Comparison of ENCODE assay signal across 8 cellular contexts in genomic region chr14:50665298-50665697, GRCh38. TPM values are rescaled to one million over a fixed set of nuclear protein-coding genes. Genes with fewer than 3 reads are reported as not detected.
A peak's percentile ranks its signal among the peaks of the same experiment; 100 is the strongest.
DNase-seq lines count a peak whose midpoint lies in the region; ATAC-seq, FAIRE-seq and TF ChIP-seq lines count a peak whose summit lies in the region.
"Not testable (repeated sequence)": the region's sequence is repeated elsewhere in the genome, so short reads cannot be mapped to it uniquely, and the experiment has no call there.

No MANE protein-coding gene starts in this region.

- CTCF ChIA-PET in Calu3 (lab: Charles Lee), result interaction anchor here (1.3 kb wide), 1 partner anchor 13 kb away, joined by 4 read pairs; no protein-coding TSS in a partner anchor
- CTCF ChIA-PET in K562 (lab: Yijun Ruan, JAX; ENCODE audit: low intra/inter-chr PET ratio), result not testable (repeated sequence)

- BruUV-seq in Calu3 (replicated peaks; lab: Mats Ljungman, UMichigan); K562 (replicated peaks; lab: Mats Ljungman, UMichigan): not testable (repeated sequence)

- H3K9ac ChIP-seq in K562 (ENCODE audit: insufficient read depth in 1 of 2, low read depth in 2 of 2, low read length in 2 of 2), result peak overlapping the region in 1 of 2 experiments; percentile 70; a peak in 2 of 4 replicates
- not testable (repeated sequence) for H3K9ac ChIP-seq in neural progenitor cell

- not testable (repeated sequence) for DNase-seq in Calu3; fibroblast of the aortic adventitia (ENCODE audit: low read depth); neural progenitor cell (ENCODE audit: low spot score); thoracic aorta (ENCODE audit: low spot score)
- DNase-seq in OCI-M1 (lab: John Stamatoyannopoulos, UW) (peak; percentile 68), K562 (ENCODE audit: extremely low read depth in 1 of 4, low spot score in 3 of 4) (peak in 1 of 4 experiments; percentile 40)

- not testable (repeated sequence) for H4K20me1 ChIP-seq in K562 (replicated peaks; ENCODE audit: control insufficient read depth, insufficient read depth, low read length)
- H4K20me1 ChIP-seq in neural progenitor cell (ENCODE audit: low read depth), result peaks cover 10% of the 10 kb centered on the region

- not testable (repeated sequence) for H3K9me3 ChIP-seq in K562 (replicated peaks; ENCODE audit: control insufficient read depth, insufficient read depth, low read depth, low read length); neural progenitor cell (ENCODE audit: low read depth); thoracic aorta

- FAIRE-seq in K562 (lab: Jason Lieb, UNC), result peak; percentile 75

- not testable (repeated sequence) for TF ChIP-seq CTCF in Calu3 (IDR thresholded peaks at IDR 0.05; ENCODE audit: unreplicated experiment); K562 (IDR thresholded peaks at IDR 0.05 in 2 of 3, conservative IDR thresholded peaks at IDR 0.05 in 1 of 3; ENCODE audit: insufficient read depth in 2 of 3, low read depth in 1 of 3, low read length in 3 of 3); fibroblast of the aortic adventitia (IDR thresholded peaks at IDR 0.05; ENCODE audit: insufficient read depth, low read length); neural progenitor cell (IDR thresholded peaks at IDR 0.05); thoracic aorta (IDR thresholded peaks at IDR 0.05)

- in situ Hi-C loops in K562 (cut with MboI), result not testable (repeated sequence)

- not testable (repeated sequence) for H3K27me3 ChIP-seq in K562 (ENCODE audit: control insufficient read depth in 2 of 2, insufficient read depth in 2 of 2, low read length in 2 of 2); neural progenitor cell; thoracic aorta (replicated peaks; ENCODE audit: insufficient read depth)

- POLR2A ChIA-PET in K562 (lab: Yijun Ruan, JAX), result not testable (repeated sequence)

- H3F3A ChIP-seq in neural progenitor cell (ENCODE audit: low read depth), result peaks cover 30% of the 10 kb centered on the region

- H3K27ac ChIP-seq in K562 (ENCODE audit: extremely low read depth, low read depth, low read length) (peak overlapping the region; percentile 18; the same call in 2 of the 3 replicates), thoracic aorta (peak overlapping the region in 1 of 2 donors; percentile 92)
- not testable (repeated sequence) for H3K27ac ChIP-seq in neural progenitor cell

- H3K4me2 ChIP-seq in K562 (ENCODE audit: insufficient read depth, low read length) (peak overlapping the region; percentile 55), neural progenitor cell (peak overlapping the region; percentile 86)

- H3K4me1 ChIP-seq in K562 (replicated peaks in 1 of 2; ENCODE audit: control insufficient read depth in 2 of 2, insufficient read depth in 2 of 2, low read length in 2 of 2), result not testable (repeated sequence)
- H3K4me1 ChIP-seq in neural progenitor cell, result peaks cover 30% of the 10 kb centered on the region
- peaks cover 19 to 36% of the 10 kb centered on the region in 2 donors for H3K4me1 ChIP-seq in thoracic aorta (ENCODE audit: control insufficient read depth in 1 of 2, low read depth in 2 of 2)

- H3K4me3 ChIP-seq in K562 (peak overlapping the region; percentile 2; the same call in 1 of the 2 replicates), fibroblast of the aortic adventitia (ENCODE audit: low read depth, low read length) (peak overlapping the region; percentile 82), neural progenitor cell (peak overlapping the region; percentile 16), thoracic aorta (peak overlapping the region; percentile 81)

- H3K36me3 Mint-ChIP-seq in Calu3 (ENCODE audit: insufficient read depth, unreplicated experiment) (peaks cover 20% of the 10 kb centered on the region), neural progenitor cell (peaks cover 27% of the 10 kb centered on the region)

- not testable (repeated sequence) for H3K27ac Mint-ChIP-seq in Calu3 (ENCODE audit: unreplicated experiment); neural progenitor cell

- H3K79me2 ChIP-seq in K562 (ENCODE audit: control insufficient read depth, insufficient read depth, low read length) (peaks cover 66% of the 10 kb centered on the region), neural progenitor cell (ENCODE audit: low read depth) (peaks cover 63% of the 10 kb centered on the region)

- peaks cover 28% of the 10 kb centered on the region; the same call in 2 of the 3 replicates for H3K36me3 ChIP-seq in K562 (ENCODE audit: control insufficient read depth, insufficient read depth, low read length)
- not testable (repeated sequence) for H3K36me3 ChIP-seq in neural progenitor cell, thoracic aorta

- not testable (repeated sequence) for TF ChIP-seq RAD21 in K562 (CRISPR knock-in tag; conservative IDR thresholded peaks at IDR 0.05 in 1 of 2, IDR thresholded peaks at IDR 0.05 in 1 of 2)

- intact Hi-C loops in Calu3 (cut with micrococcal nuclease; ENCODE audit: unreplicated experiment), result loop anchor here (10.0 kb wide), 1 partner anchor 50 kb away; no protein-coding TSS in a partner anchor
- intact Hi-C loops in K562 (cut with micrococcal nuclease), result not testable (repeated sequence)

- H3K27me3 Mint-ChIP-seq in Calu3 (ENCODE audit: unreplicated experiment); neural progenitor cell (ENCODE audit: insufficient read depth, low read depth): not testable (repeated sequence)

- H3K9me1 ChIP-seq in K562 (ENCODE audit: control insufficient read depth, insufficient read depth, low read length), result not testable (repeated sequence)

- peaks cover 29% of the 10 kb centered on the region for H3K4me1 Mint-ChIP-seq in Calu3 (ENCODE audit: low read depth, unreplicated experiment)
- H3K4me1 Mint-ChIP-seq in neural progenitor cell, result not testable (repeated sequence)

- peak overlapping the region; percentile 35 for H3K4me3 Mint-ChIP-seq in Calu3 (ENCODE audit: low read depth, unreplicated experiment)
- not testable (repeated sequence) for H3K4me3 Mint-ChIP-seq in neural progenitor cell

- ATAC-seq in GM18867 (IDR thresholded peaks at IDR 0.05; ENCODE audit: unreplicated experiment) (peak; percentile 36), HG03432 (IDR thresholded peaks at IDR 0.05; ENCODE audit: unreplicated experiment) (peak; percentile 34), K562 (peak; percentile 47)
- ATAC-seq in thoracic aorta (ENCODE audit: insufficient number of reproducible peaks, low FRiP score, low read depth), result not testable (repeated sequence)

- not testable (repeated sequence) for H3K9me3 Mint-ChIP-seq in Calu3 (ENCODE audit: low read depth, unreplicated experiment); neural progenitor cell

- TF ChIP-seq POLR2A in K562 (conservative IDR thresholded peaks at IDR 0.05), result not testable (repeated sequence)

- H2AFZ ChIP-seq in K562 (ENCODE audit: low read depth, low read length); neural progenitor cell (replicated peaks): not testable (repeated sequence)

- 0% methylated on average over 3 of the region's 5 CpGs for WGBS in K562 (ENCODE audit: insufficient coverage, low coverage, missing lambda C conversion rate)

- peak; percentile 9; the same call in 1 of the 2 replicates for TF ChIP-seq EP300 in K562 (IDR thresholded peaks at IDR 0.05; ENCODE audit: low read length)

TF ChIP-seq in K562, 482 proteins besides CTCF, POLR2A, EP300 and RAD21:
- peak; percentile 34; the same call in 1 of the 2 replicates for TF ChIP-seq ZNF507 (tag; conservative IDR thresholded peaks at IDR 0.05)
- 0 out of 2 replicates have a peak, but pooled peaks have one; percentile 30 for TF ChIP-seq NCOR1 (IDR thresholded peaks at IDR 0.05)
- peak; percentile 52; the same call in 1 of the 2 replicates for TF ChIP-seq ARID1B (IDR thresholded peaks at IDR 0.05)
- TF ChIP-seq SMARCA4 (IDR thresholded peaks at IDR 0.05), result peak; percentile 35; the same call in 1 of the 2 replicates
- TF ChIP-seq HDAC1 (IDR thresholded peaks at IDR 0.05), result 0 out of 4 replicates have a peak, but pooled peaks of 1 of the 2 experiments have one; percentile 32
- TF ChIP-seq CBFA2T2 (conservative IDR thresholded peaks at IDR 0.05), result 0 out of 2 replicates have a peak, but pooled peaks have one; percentile 30
- TF ChIP-seq CBFA2T3 (IDR thresholded peaks at IDR 0.05), result peak; percentile 46; the same call in 1 of the 2 replicates
TF ChIP-seq in K562: peak in this region for 7; not testable (repeated sequence) for 475.

RNA-seq across cellular contexts. Expression of gene SAV1, which starts 2.8 kb away (rescaled TPM):
- total RNA-seq in Calu3 (2022) (45.7 and 62.2 TPM in 2 replicates), K562 (2014; rRNA removed) (14.8 and 17.6 TPM in 2 replicates), K562 (2014; rRNA removed; fragmentation: Illumina TruSeq; extraction: Trizol) (17.5 and 20.7 TPM in 2 replicates), K562 (2015; rRNA removed; fragmentation: Illumina TruSeq; extraction: Trizol) (11.5 and 13.4 TPM in 2 replicates), K562 (2021) (16.4 and 17.6 TPM in 2 replicates), fibroblast of the aortic adventitia (ENCODE audit: low replicate concordance) (32.4 and 42.2 TPM in 2 replicates), neural progenitor cell (ENCODE audit: low replicate concordance) (26.8 and 34.5 TPM in 2 replicates), thoracic aorta (10 to 100 TPM; 35.6 to 47.9 TPM)
- total RNA-seq in K562 (2011; cell fraction: chromatin; rRNA removed; ENCODE audit: low replicate concordance), result 9.0 and 30.9 TPM in 2 replicates
- 4.5 and 7.2 TPM in 2 replicates for total RNA-seq in K562 (2011; cell fraction: nucleolus; rRNA removed)
- total RNA-seq in K562 (2011; cell fraction: nucleoplasm; rRNA removed), result 16.2 and 30.2 TPM in 2 replicates
- polyA plus RNA-seq in K562 (2011; rRNA removed) (9.6 and 16.1 TPM in 2 replicates), K562 (2014; fragmentation: Illumina TruSeq; extraction: Trizol) (13.9 and 18.1 TPM in 2 replicates), K562 (2014; fragmentation: Nextera tagmentation; extraction: Ambion mirVana) (1 to 10 TPM; 6.5 to 6.9 TPM), K562 (2014; rRNA removed) (13.2 and 15.3 TPM in 2 replicates)
- polyA plus RNA-seq in K562 (2011; cell fraction: cytosol; rRNA removed), result 3.7 and 6.0 TPM in 2 replicates
- 2.5 and 3.7 TPM in 2 replicates for polyA plus RNA-seq in K562 (2011; cell fraction: nucleus; rRNA removed)
- 13.8 and 16.4 TPM in 2 replicates for polyA plus RNA-seq in K562 (2012)
- 13.4 and 13.8 TPM in 2 replicates for polyA minus RNA-seq in K562 (2011; rRNA and poly(A)+ RNA removed)
- 7.0 and 7.7 TPM in 2 replicates for polyA minus RNA-seq in K562 (2011; cell fraction: cytosol; rRNA and poly(A)+ RNA removed)
- 4.7 and 10.2 TPM in 2 replicates for polyA minus RNA-seq in K562 (2011; cell fraction: nucleus; rRNA and poly(A)+ RNA removed)

Comparison
In these comparisons a context has a peak if more than half of its experiments do, and no peak if none do; other contexts are left out.
1. H3K4me3 ChIP-seq: peak in every context shown above with its lines; median percentile 82 in fibroblast of the aortic adventitia; 81 in thoracic aorta; 16 in neural progenitor cell; 2 in K562.